Comparison of ENCODE assay signal across 12 cellular contexts in genomic region chr2:164903944-164904343, GRCh38. TPM values are rescaled to one million over a fixed set of nuclear protein-coding genes. Genes with fewer than 3 reads are reported as not detected.
DNase-seq lines count a peak whose midpoint lies in the region; ATAC-seq and TF ChIP-seq lines count a peak whose summit lies in the region.
"Had no signal": no experiment of that assay in that cellular context is flagged by ENCODE, and none has a peak within 500 bp of the region (broad histone marks: within the 10 kb centered on the region; RNA-seq: fewer than 3 reads in every experiment).

No MANE protein-coding gene starts in this region.

- H3K27me3 Mint-ChIP-seq in GM23338 (ENCODE audit: insufficient read depth, low read depth, poor library complexity): no peaks in the 10 kb centered on the region
- no peaks in the 10 kb centered on the region for H3K27me3 Mint-ChIP-seq in WTC11 (ENCODE audit: low read depth)
- H3K27me3 Mint-ChIP-seq in activated T-cell treated with anti-CD3 and anti-CD28 coated beads, Interleukin-2, amount 50 U/mL, for 72 hours (ENCODE audit: low read depth): peaks cover 17% of the 10 kb centered on the region

- ATAC-seq in GM23338 (no peak), WTC11 (no peak), HG03196 (IDR thresholded peaks at IDR 0.05; ENCODE audit: unreplicated experiment) (no peak)
- no peak for ATAC-seq in activated T-cell treated with anti-CD3 and anti-CD28 coated beads, Interleukin-2, amount 50 U/mL, for 72 hours (replicated peaks in 1 of 2)

- peaks cover 2% of the 10 kb centered on the region; the same call in 1 of the 3 replicates for H3K4me1 Mint-ChIP-seq in GM23338
- no peaks in the 10 kb centered on the region for H3K4me1 Mint-ChIP-seq in WTC11
- H3K4me1 Mint-ChIP-seq in activated T-cell treated with anti-CD3 and anti-CD28 coated beads, Interleukin-2, amount 50 U/mL, for 72 hours (ENCODE audit: low read depth): peaks cover under 1% of the 10 kb centered on the region
- H3K4me1 Mint-ChIP-seq: CD4-positive, CD25-positive, alpha-beta regulatory T cell had no signal

- no peaks in the 10 kb centered on the region for H3F3A ChIP-seq in GM23338 (replicated peaks; ENCODE audit: low read depth)

- H3K79me2 ChIP-seq in GM23338 (replicated peaks; ENCODE audit: insufficient read depth): no peaks in the 10 kb centered on the region

- no peaks in the 10 kb centered on the region for H3K36me3 ChIP-seq in GM23338 (ENCODE audit: insufficient read depth)

- no peak overlapping the region for H3K4me2 ChIP-seq in GM23338

- peak overlapping the region; percentile 15; the same call in 1 of the 2 replicates for H3K27ac Mint-ChIP-seq in GM23338
- no peak overlapping the region for H3K27ac Mint-ChIP-seq in WTC11
- no peak overlapping the region for H3K27ac Mint-ChIP-seq in activated T-cell treated with anti-CD3 and anti-CD28 coated beads, Interleukin-2, amount 50 U/mL, for 72 hours
- H3K27ac Mint-ChIP-seq: CD4-positive, CD25-positive, alpha-beta regulatory T cell; stimulated activated naive CD8-positive, alpha-beta T cell treated with anti-CD3 and anti-CD28 coated beads, Interleukin-15, Interleukin-2, amounts not matched to agents 100 ng/mL and 50 ng/mL, for 24 hours had no signal

- CTCF ChIA-PET in WTC11 (lab: Charles Lee): interaction anchor here (3.1 kb wide), 1 partner anchor 10 kb away, joined by 11 read pairs; no protein-coding TSS in a partner anchor

- no peaks in the 10 kb centered on the region for H3K27me3 ChIP-seq in GM23338 (ENCODE audit: insufficient read depth)

- H3K36me3 Mint-ChIP-seq in GM23338 (ENCODE audit: low read depth) (no peaks in the 10 kb centered on the region), WTC11 (no peaks in the 10 kb centered on the region; the same call in 1 of the 2 replicates)
- H3K36me3 Mint-ChIP-seq in activated T-cell treated with anti-CD3 and anti-CD28 coated beads, Interleukin-2, amount 50 U/mL, for 72 hours (ENCODE audit: insufficient read depth in 2 of 2): no peaks in the 10 kb centered on the region
- H3K36me3 Mint-ChIP-seq: CD4-positive, CD25-positive, alpha-beta regulatory T cell had no signal

- H2AFZ ChIP-seq in GM23338: peak overlapping the region; percentile 57; the same call in 1 of the 2 replicates

- H3K27ac ChIP-seq in GM23338 (ENCODE audit: low read depth): no peak overlapping the region

- H3K4me1 ChIP-seq in GM23338 (ENCODE audit: insufficient read depth): no peaks in the 10 kb centered on the region

- TF ChIP-seq CTCF in GM23338 (conservative IDR thresholded peaks at IDR 0.05; ENCODE audit: low read depth in 2 of 2) (no peak), WTC11 (IDR thresholded peaks at IDR 0.05) (no peak)

- no peak overlapping the region for H3K4me3 ChIP-seq in GM23338

- DNase-seq in GM23338 (ENCODE audit: low spot score) (no peak), NCI-H1930 (lab: John Stamatoyannopoulos, UW) (peak; percentile 29 to 56), RPMI7951 (ENCODE audit: low read depth) (peak; percentile 11), myocyte (ENCODE audit: low read depth) (peak; percentile 78), WTC11 (ENCODE audit: low spot score) (no peak)
- no peak for DNase-seq in activated CD4-positive, CD25-positive, alpha-beta regulatory T cell (lab: John Stamatoyannopoulos, UW)
- no peak for DNase-seq in activated T-cell treated with anti-CD3 and anti-CD28 coated beads, Interleukin-2, amount 50 U/mL, for 72 hours
- DNase-seq: CD4-positive, CD25-positive, alpha-beta regulatory T cell; cerebellar nuclear complex; stimulated activated CD4-positive, alpha-beta T cell treated with anti-CD3 and anti-CD28 coated beads, Interleukin-1b, Interleukin-23, amount 100 ng/mL, for 48 hours had no signal

- POLR2A ChIA-PET in WTC11 (lab: Charles Lee): no interaction called here

- H3K4me3 Mint-ChIP-seq in GM23338 (no peak overlapping the region), WTC11 (no peak overlapping the region)
- no peak overlapping the region for H3K4me3 Mint-ChIP-seq in activated T-cell treated with anti-CD3 and anti-CD28 coated beads, Interleukin-2, amount 50 U/mL, for 72 hours
- H3K4me3 Mint-ChIP-seq: CD4-positive, CD25-positive, alpha-beta regulatory T cell; stimulated activated naive CD8-positive, alpha-beta T cell treated with anti-CD3 and anti-CD28 coated beads, Interleukin-15, Interleukin-2, amounts not matched to agents 100 ng/mL and 50 ng/mL, for 24 hours had no signal

- no peaks in the 10 kb centered on the region for H3K9me2 ChIP-seq in GM23338 (ENCODE audit: insufficient read depth)

- H3K9me3 Mint-ChIP-seq in GM23338 (no peaks in the 10 kb centered on the region; the same call in 2 of the 3 replicates), WTC11 (peaks cover 8% of the 10 kb centered on the region)
- H3K9me3 Mint-ChIP-seq in activated T-cell treated with anti-CD3 and anti-CD28 coated beads, Interleukin-2, amount 50 U/mL, for 72 hours: peaks cover 0 to 8% of the 10 kb centered on the region in 2 donors

- H4K20me1 ChIP-seq in GM23338 (replicated peaks; ENCODE audit: insufficient read depth): no peaks in the 10 kb centered on the region

TF ChIP-seq in GM23338, 12 proteins besides CTCF, POLR2A, EP300 and RAD21 (continues in another document):
- TF ChIP-seq POLR2AphosphoS5 (IDR thresholded peaks at IDR 0.05; ENCODE audit: low read depth) (no peak), NANOG (IDR thresholded peaks at IDR 0.05; ENCODE audit: borderline replicate concordance) (no peak), ZNF331 (CRISPR knock-in tag; IDR thresholded peaks at IDR 0.05; ENCODE audit: low read depth) (no peak), STAT1 (IDR thresholded peaks at IDR 0.05; ENCODE audit: unreplicated experiment) (no peak), JUNB (IDR thresholded peaks at IDR 0.05; ENCODE audit: unreplicated experiment) (no peak)

TF ChIP-seq in WTC11, 78 proteins besides CTCF, POLR2A, EP300 and RAD21:
- no peak for TF ChIP-seq ZNF532 (CRISPR knock-in tag; IDR thresholded peaks at IDR 0.05; ENCODE audit: borderline replicate concordance)
- TF ChIP-seq NR3C1 (CRISPR knock-in tag; conservative IDR thresholded peaks at IDR 0.05; ENCODE audit: low read depth): no peak
- TF ChIP-seq ZNF138 (CRISPR knock-in tag; conservative IDR thresholded peaks at IDR 0.05): no peak
- no peak for TF ChIP-seq TCF7 (CRISPR knock-in tag; IDR thresholded peaks at IDR 0.05; ENCODE audit: low read depth)
- no peak for TF ChIP-seq ZNF416 (CRISPR knock-in tag; IDR thresholded peaks at IDR 0.05)
- no peak for TF ChIP-seq ZNF121 (CRISPR knock-in tag; IDR thresholded peaks at IDR 0.05)

RNA-seq across cellular contexts. Expression of gene SLC38A11, which starts 51.4 kb away (rescaled TPM):
- not detected in 2 replicates for total RNA-seq in GM23338 (2014; rRNA removed; shearing (Covaris generic))
- not detected in 2 replicates for polyA plus RNA-seq in GM23338 (2016; fragmentation: Nextera tagmentation; extraction: Ambion mirVana)
- total RNA-seq in RPMI7951 (2014; rRNA removed; shearing (Covaris generic)): not detected in 2 replicates
- 0.19 TPM in 1 of 2 replicates, not detected in the other for total RNA-seq in myocyte
- 0.08 TPM for polyA plus RNA-seq in myocyte (2012)
- total RNA-seq in WTC11 (2021): not detected in 3 replicates
- total RNA-seq in activated T-cell treated with anti-CD3 and anti-CD28 coated beads, Interleukin-2, amount 50 U/mL, for 72 hours: not detected
- total RNA-seq: CD4-positive, CD25-positive, alpha-beta regulatory T cell had no signal
- polyA plus RNA-seq: CD4-positive, CD25-positive, alpha-beta regulatory T cell had no signal

Comparison
In these comparisons a context has a peak if more than half of its experiments do, and no peak if none do; other contexts are left out.
1. DNase-seq: peak in NCI-H1930 (2 of 2), RPMI7951 (single experiment) and myocyte (single experiment); none in GM23338 (single experiment), WTC11 (single experiment), activated CD4-positive, CD25-positive, alpha-beta regulatory T cell (0 of 4) and activated T-cell treated with anti-CD3 and anti-CD28 coated beads, Interleukin-2, amount 50 U/mL, for 72 hours (0 of 2).